ENCODE assay signal across 32 cellular contexts in genomic region chr9:113967380-113967779, GRCh38.
"Had no signal": no experiment of that assay in that cellular context is flagged by ENCODE, and none has a peak within 500 bp of the region (broad histone marks: within the 10 kb centered on the region; RNA-seq: fewer than 3 reads in every experiment).

No MANE protein-coding gene starts in this region.

- DNase-seq: activated CD4-positive, alpha-beta memory T cell treated with anti-CD3 and anti-CD28 coated beads, Interleukin-2, amount 10 ng/mL, durations not matched to agents 7 days and 5 days; activated CD4-positive, alpha-beta T cell treated with anti-CD3 and anti-CD28 coated beads for 1 hour; activated CD4-positive, alpha-beta T cell treated with anti-CD3 and anti-CD28 coated beads for 48 hours; activated CD4-positive, CD25-positive, alpha-beta regulatory T cell; activated CD8-positive, alpha-beta memory T cell treated with anti-CD3 and anti-CD28 coated beads for 24 hours; activated CD8-positive, alpha-beta memory T cell treated with anti-CD3 and anti-CD28 coated beads, Interleukin-2, amount 10 ng/mL, durations not matched to agents 7 days and 5 days; activated CD8-positive, alpha-beta memory T cell treated with anti-CD3 and anti-CD28 coated beads, Interleukin-2, amount 50 U/mL, for 48 hours; activated effector memory CD4-positive, alpha-beta T cell treated with Interleukin-2 at 50 U/mL for 16 hours; activated naive CD4-positive, alpha-beta T cell treated with anti-CD3 and anti-CD28 coated beads, Interleukin-2, amount 10 ng/mL, durations not matched to agents 7 days and 5 days; activated naive CD8-positive, alpha-beta T cell treated with anti-CD3 and anti-CD28 coated beads, Interleukin-2, amount 50 U/mL, for 24 hours; activated T-cell treated with anti-CD3 and anti-CD28 coated beads, Interleukin-2, amount 50 U/mL, for 48 hours; anterior cingulate cortex; brain microvascular endothelial cell; central memory CD4-positive, alpha-beta T cell; Kasumi-1; KG1; MG63; NCI-H1105 treated with DMSO at 0.1 percent for 48 hours; NCI-H1436; NCI-H1694; NCI-H1930; NCI-H2081 treated with DMSO at 0.1 percent for 48 hours; NCI-H226; NCI-H524 treated with DMSO at 0.1 percent for 48 hours; NCI-H774; SHP77; SJCRH30; T1000; WERI-Rb-1 had no signal

- ATAC-seq: activated CD8-positive, alpha-beta memory T cell treated with anti-CD3 and anti-CD28 coated beads, Interleukin-2, amount 10 ng/mL, durations not matched to agents 7 days and 5 days; activated naive CD8-positive, alpha-beta T cell treated with anti-CD3 and anti-CD28 coated beads, Interleukin-2, amount 50 U/mL, for 24 hours; Panc1 had no signal

- H3K9me3 Mint-ChIP-seq: activated CD4-positive, alpha-beta memory T cell treated with anti-CD3 and anti-CD28 coated beads, Interleukin-2, amount 10 ng/mL, durations not matched to agents 7 days and 5 days; activated naive CD4-positive, alpha-beta T cell treated with anti-CD3 and anti-CD28 coated beads, Interleukin-2, amount 10 ng/mL, durations not matched to agents 7 days and 5 days; activated naive CD8-positive, alpha-beta T cell treated with anti-CD3 and anti-CD28 coated beads, Interleukin-2, amount 50 U/mL, for 24 hours had no signal

- H3K4me1 Mint-ChIP-seq: activated CD4-positive, alpha-beta memory T cell treated with anti-CD3 and anti-CD28 coated beads, Interleukin-2, amount 10 ng/mL, durations not matched to agents 7 days and 5 days; activated CD8-positive, alpha-beta memory T cell treated with anti-CD3 and anti-CD28 coated beads, Interleukin-2, amount 10 ng/mL, durations not matched to agents 7 days and 5 days; activated naive CD4-positive, alpha-beta T cell treated with anti-CD3 and anti-CD28 coated beads, Interleukin-2, amount 10 ng/mL, durations not matched to agents 7 days and 5 days; activated naive CD8-positive, alpha-beta T cell treated with anti-CD3 and anti-CD28 coated beads, Interleukin-2, amount 50 U/mL, for 24 hours had no signal

- H3K27ac Mint-ChIP-seq: activated CD4-positive, alpha-beta memory T cell treated with anti-CD3 and anti-CD28 coated beads, Interleukin-2, amount 10 ng/mL, durations not matched to agents 7 days and 5 days; activated CD8-positive, alpha-beta memory T cell treated with anti-CD3 and anti-CD28 coated beads, Interleukin-2, amount 10 ng/mL, durations not matched to agents 7 days and 5 days; activated naive CD4-positive, alpha-beta T cell treated with anti-CD3 and anti-CD28 coated beads, Interleukin-2, amount 10 ng/mL, durations not matched to agents 7 days and 5 days; activated naive CD8-positive, alpha-beta T cell; activated naive CD8-positive, alpha-beta T cell treated with anti-CD3 and anti-CD28 coated beads, Interleukin-2, amount 50 U/mL, for 24 hours had no signal

- H3K27ac ChIP-seq: brain microvascular endothelial cell, SJCRH30, SK-N-MC, WERI-Rb-1 had no signal

- H3K4me1 ChIP-seq: SJCRH30 had no signal

- H3K4me3 ChIP-seq: MG63, SJCRH30, SK-N-MC had no signal

- H3K27me3 Mint-ChIP-seq: activated CD8-positive, alpha-beta memory T cell treated with anti-CD3 and anti-CD28 coated beads, Interleukin-2, amount 10 ng/mL, durations not matched to agents 7 days and 5 days; activated naive CD4-positive, alpha-beta T cell treated with anti-CD3 and anti-CD28 coated beads, Interleukin-2, amount 10 ng/mL, durations not matched to agents 7 days and 5 days; activated naive CD8-positive, alpha-beta T cell; activated naive CD8-positive, alpha-beta T cell treated with anti-CD3 and anti-CD28 coated beads, Interleukin-2, amount 50 U/mL, for 24 hours had no signal

- H3K27me3 ChIP-seq: brain microvascular endothelial cell, MG63, SJCRH30 had no signal

- H3K36me3 ChIP-seq: WERI-Rb-1 had no signal

- H3K36me3 Mint-ChIP-seq: activated CD8-positive, alpha-beta memory T cell treated with anti-CD3 and anti-CD28 coated beads, Interleukin-2, amount 10 ng/mL, durations not matched to agents 7 days and 5 days; activated naive CD4-positive, alpha-beta T cell treated with anti-CD3 and anti-CD28 coated beads, Interleukin-2, amount 10 ng/mL, durations not matched to agents 7 days and 5 days; activated naive CD8-positive, alpha-beta T cell had no signal

- H3K4me3 Mint-ChIP-seq: activated CD4-positive, alpha-beta memory T cell treated with anti-CD3 and anti-CD28 coated beads, Interleukin-2, amount 10 ng/mL, durations not matched to agents 7 days and 5 days; activated CD8-positive, alpha-beta memory T cell treated with anti-CD3 and anti-CD28 coated beads, Interleukin-2, amount 10 ng/mL, durations not matched to agents 7 days and 5 days; activated naive CD4-positive, alpha-beta T cell treated with anti-CD3 and anti-CD28 coated beads, Interleukin-2, amount 10 ng/mL, durations not matched to agents 7 days and 5 days; activated naive CD8-positive, alpha-beta T cell; activated naive CD8-positive, alpha-beta T cell treated with anti-CD3 and anti-CD28 coated beads, Interleukin-2, amount 50 U/mL, for 24 hours had no signal
